In genomic region chr7:43668035-43668434, GRCh38 we compare ENCODE assay signal across 2 cellular contexts.
TF ChIP-seq lines count a peak whose summit lies in the region.

No MANE protein-coding gene starts in this region.

TF ChIP-seq in HCT116, 20 proteins besides CTCF, POLR2A, EP300 and RAD21 (continued from another document):
- TF ChIP-seq REST (IDR thresholded peaks at IDR 0.05; ENCODE audit: low read depth) = no peak

TF ChIP-seq in WTC11, 78 proteins besides CTCF, POLR2A, EP300 and RAD21 (continued from another document):
- TF ChIP-seq AFF4 (CRISPR knock-in tag; IDR thresholded peaks at IDR 0.05; ENCODE audit: borderline replicate concordance) (no peak), ZNF416 (CRISPR knock-in tag; IDR thresholded peaks at IDR 0.05) (no peak), ATF3 (CRISPR knock-in tag; conservative IDR thresholded peaks at IDR 0.05) (no peak), ZNF425 (CRISPR knock-in tag; conservative IDR thresholded peaks at IDR 0.05) (no peak), GTF2I (CRISPR knock-in tag; conservative IDR thresholded peaks at IDR 0.05) (no peak), EMX1 (CRISPR knock-in tag; IDR thresholded peaks at IDR 0.05) (no peak), MAX (CRISPR knock-in tag; IDR thresholded peaks at IDR 0.05) (no peak), CDX4 (CRISPR knock-in tag; IDR thresholded peaks at IDR 0.05; ENCODE audit: borderline replicate concordance) (no peak), STAT6 (CRISPR knock-in tag; conservative IDR thresholded peaks at IDR 0.05; ENCODE audit: low read depth) (no peak), TP53 (CRISPR knock-in tag; IDR thresholded peaks at IDR 0.05) (no peak), ZNF263 (CRISPR knock-in tag; IDR thresholded peaks at IDR 0.05; ENCODE audit: low read depth) (no peak), ZBTB43 (CRISPR knock-in tag; IDR thresholded peaks at IDR 0.05) (no peak), FOXJ3 (CRISPR knock-in tag; IDR thresholded peaks at IDR 0.05; ENCODE audit: borderline replicate concordance) (no peak), RORB (CRISPR knock-in tag; IDR thresholded peaks at IDR 0.05) (no peak), ZNF138 (CRISPR knock-in tag; conservative IDR thresholded peaks at IDR 0.05) (no peak), CREM (CRISPR knock-in tag; IDR thresholded peaks at IDR 0.05) (no peak), MXD4 (CRISPR knock-in tag; IDR thresholded peaks at IDR 0.05; ENCODE audit: borderline replicate concordance) (no peak), JAZF1 (CRISPR knock-in tag; IDR thresholded peaks at IDR 0.05) (no peak)
